ENCODE assay signal across 8 cellular contexts in the genomic region with DNA sequence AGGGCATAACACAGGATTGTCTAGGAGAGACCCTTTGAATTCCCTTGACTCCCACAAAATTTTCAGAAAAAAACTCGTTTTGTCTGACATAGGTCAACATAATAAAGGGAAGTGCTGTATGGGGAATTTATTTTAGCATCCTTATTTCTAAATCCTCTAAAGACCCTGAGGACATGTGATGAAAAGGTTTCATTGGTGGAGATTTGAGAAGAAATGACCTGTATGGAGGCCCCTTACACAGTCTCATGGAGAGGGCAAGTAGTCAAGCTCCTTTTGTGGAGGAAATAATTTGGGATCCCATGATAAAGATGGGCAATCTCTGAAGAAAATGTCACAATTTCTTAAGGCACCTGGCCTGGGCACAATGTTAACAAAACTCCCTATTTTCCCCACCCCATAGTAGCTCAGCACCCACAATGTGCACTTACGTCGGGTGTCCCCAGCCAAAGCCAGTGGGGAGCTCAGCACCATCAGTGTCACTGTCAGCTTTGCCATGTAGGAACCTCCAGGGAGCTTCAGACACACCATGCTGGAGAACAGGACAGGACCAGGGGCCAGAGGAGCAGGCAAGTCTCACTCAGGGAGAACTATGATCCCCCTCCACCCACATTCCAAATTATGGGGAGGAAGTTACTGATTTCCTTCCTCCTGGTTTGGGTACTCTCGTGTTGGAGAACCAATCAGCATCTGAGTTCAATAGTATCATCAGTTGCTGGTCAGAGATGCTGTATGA. TPM values are rescaled to one million over a fixed set of nuclear protein-coding genes. Genes with fewer than 3 reads are reported as not detected.
A peak's percentile ranks its signal among the peaks of the same experiment; 100 is the strongest.
DNase-seq lines count a peak whose midpoint lies in the region; TF ChIP-seq lines count a peak whose summit lies in the region.

A gene (minus strand): TSS at position 591 of the 733 bp plus-strand sequence. CDS start 63 bp downstream, at position 528.

- H3K36me3 ChIP-seq in OCI-LY3 (replicated peaks; ENCODE audit: low read depth, low read length): no peaks in the 10 kb centered on the region
- no peaks in the 10 kb centered on the region for H3K36me3 ChIP-seq in Caco-2 (ENCODE audit: control insufficient read depth, insufficient read depth, low read length)

- H3K79me2 ChIP-seq in OCI-LY3 (ENCODE audit: low read length): peaks cover 22% of the 10 kb centered on the region

- TF ChIP-seq CTCF in OCI-LY3 (IDR thresholded peaks at IDR 0.05; ENCODE audit: low read depth, low read length) (no peak), Caco-2 (IDR thresholded peaks at IDR 0.05; ENCODE audit: insufficient read depth in 1 of 2, low read depth in 1 of 2, low read length in 1 of 2, severe bottlenecking in 1 of 2, unreplicated experiment in 1 of 2) (no peak)

- peak within 1 kb of the TSS; percentile 70 for H3K9ac ChIP-seq in OCI-LY3 (ENCODE audit: low read length)

- H3K4me1 ChIP-seq in OCI-LY3 (ENCODE audit: low read length) (no peaks in the 10 kb centered on the region), Caco-2 (no peaks in the 10 kb centered on the region)

- peak within 1 kb of the TSS; percentile 70 for H3K27ac ChIP-seq in OCI-LY3 (ENCODE audit: low read length)

- peak; percentile 62 for DNase-seq in activated effector memory CD4-positive, alpha-beta T cell treated with anti-CD3 and anti-CD28 coated beads, Interleukin-2, amount 50 U/mL, for 16 hours
- DNase-seq in activated effector memory CD4-positive, alpha-beta T cell treated with Interleukin-2 at 50 U/mL for 16 hours: no peak
- DNase-seq in globus pallidus (ENCODE audit: low spot score): peak; percentile 37
- no peak for DNase-seq in Caco-2
- DNase-seq in NCI-H345 treated with DMSO at 0.1 percent for 48 hours (lab: John Stamatoyannopoulos, UW; ENCODE audit: unreplicated experiment): no peak
- DNase-seq in NCI-H2081 treated with DMSO at 0.1 percent for 48 hours (lab: John Stamatoyannopoulos, UW): no peak

- peaks cover 3% of the 10 kb centered on the region for H3K4me1 Mint-ChIP-seq in stimulated activated naive CD8-positive, alpha-beta T cell treated with anti-CD3 and anti-CD28 coated beads, Interleukin-15, Interleukin-2, amounts not matched to agents 100 ng/mL and 50 ng/mL, for 24 hours (ENCODE audit: low read depth)
- no peaks in the 10 kb centered on the region for H3K4me1 Mint-ChIP-seq in Caco-2 (ENCODE audit: low read depth, unreplicated experiment)

- POLR2A ChIA-PET in Caco-2 (lab: Charles Lee): no interaction called here

- H3K9me3 ChIP-seq in OCI-LY3 (ENCODE audit: insufficient read depth, low read length): no peaks in the 10 kb centered on the region
- H3K9me3 ChIP-seq in Caco-2: no peaks in the 10 kb centered on the region

- CTCF ChIA-PET in Caco-2 (lab: Charles Lee): interaction anchor here (0.9 kb wide), 1 partner anchor 59 kb away, joined by 3 read pairs; no protein-coding TSS in a partner anchor

- no peak within 1 kb of the TSS for H2AFZ ChIP-seq in OCI-LY3 (ENCODE audit: low read depth, low read length)

- H3K27me3 ChIP-seq in OCI-LY3 (ENCODE audit: low read depth, low read length) (no peaks in the 10 kb centered on the region), Caco-2 (replicated peaks; ENCODE audit: control insufficient read depth, insufficient read depth, low read length) (no peaks in the 10 kb centered on the region)

- no peaks in the 10 kb centered on the region for H3K36me3 Mint-ChIP-seq in stimulated activated naive CD8-positive, alpha-beta T cell treated with anti-CD3 and anti-CD28 coated beads, Interleukin-15, Interleukin-2, amounts not matched to agents 100 ng/mL and 50 ng/mL, for 24 hours (ENCODE audit: low read depth)
- H3K36me3 Mint-ChIP-seq in Caco-2 (ENCODE audit: insufficient read depth, unreplicated experiment): no peaks in the 10 kb centered on the region

- H3K27ac Mint-ChIP-seq in stimulated activated naive CD8-positive, alpha-beta T cell treated with anti-CD3 and anti-CD28 coated beads, Interleukin-15, Interleukin-2, amounts not matched to agents 100 ng/mL and 50 ng/mL, for 24 hours: peak within 1 kb of the TSS; percentile 73
- no peak within 1 kb of the TSS for H3K27ac Mint-ChIP-seq in Caco-2 (ENCODE audit: unreplicated experiment)

- peak within 1 kb of the TSS; percentile 76 for H3K4me3 Mint-ChIP-seq in stimulated activated naive CD8-positive, alpha-beta T cell treated with anti-CD3 and anti-CD28 coated beads, Interleukin-15, Interleukin-2, amounts not matched to agents 100 ng/mL and 50 ng/mL, for 24 hours
- no peak within 1 kb of the TSS for H3K4me3 Mint-ChIP-seq in Caco-2 (ENCODE audit: unreplicated experiment)

- H3K4me3 ChIP-seq in OCI-LY3 (ENCODE audit: low read length): peak within 1 kb of the TSS; percentile 77
- H3K4me3 ChIP-seq in Caco-2 (ENCODE audit: low read depth, low read length): no peak within 1 kb of the TSS

- H4K20me1 ChIP-seq in OCI-LY3 (ENCODE audit: insufficient read depth, low read length): no peaks in the 10 kb centered on the region

- H3K4me2 ChIP-seq in OCI-LY3 (ENCODE audit: low read length): peak within 1 kb of the TSS; percentile 50

- intact Hi-C loops in Caco-2 (cut with micrococcal nuclease; ENCODE audit: unreplicated experiment): no loop called here

- H3K27me3 Mint-ChIP-seq in stimulated activated naive CD8-positive, alpha-beta T cell treated with anti-CD3 and anti-CD28 coated beads, Interleukin-15, Interleukin-2, amounts not matched to agents 100 ng/mL and 50 ng/mL, for 24 hours: no peaks in the 10 kb centered on the region
- H3K27me3 Mint-ChIP-seq in Caco-2 (ENCODE audit: insufficient read depth, unreplicated experiment): peaks cover 18% of the 10 kb centered on the region

- no TSS peak for BruUV-seq in Caco-2 (replicated peaks; lab: Mats Ljungman, UMichigan)

- no peaks in the 10 kb centered on the region for H3K9me3 Mint-ChIP-seq in stimulated activated naive CD8-positive, alpha-beta T cell treated with anti-CD3 and anti-CD28 coated beads, Interleukin-15, Interleukin-2, amounts not matched to agents 100 ng/mL and 50 ng/mL, for 24 hours
- H3K9me3 Mint-ChIP-seq in Caco-2 (ENCODE audit: unreplicated experiment): no peaks in the 10 kb centered on the region

RNA-seq across cellular contexts. Expression of the gene that starts here (rescaled TPM):
- not detected in 2 replicates for total RNA-seq in Caco-2 (2022)

Comparison
In these comparisons a context has a peak if more than half of its experiments do, and no peak if none do; other contexts are left out.
1. DNase-seq: peak in activated effector memory CD4-positive, alpha-beta T cell treated with anti-CD3 and anti-CD28 coated beads, Interleukin-2, amount 50 U/mL, for 16 hours (single experiment) and globus pallidus (single experiment); none in activated effector memory CD4-positive, alpha-beta T cell treated with Interleukin-2 at 50 U/mL for 16 hours (single experiment), Caco-2 (0 of 2), NCI-H345 treated with DMSO at 0.1 percent for 48 hours (single experiment) and NCI-H2081 treated with DMSO at 0.1 percent for 48 hours (single experiment).